ENCODE assay signal across 2 cellular contexts in the genomic region with DNA sequence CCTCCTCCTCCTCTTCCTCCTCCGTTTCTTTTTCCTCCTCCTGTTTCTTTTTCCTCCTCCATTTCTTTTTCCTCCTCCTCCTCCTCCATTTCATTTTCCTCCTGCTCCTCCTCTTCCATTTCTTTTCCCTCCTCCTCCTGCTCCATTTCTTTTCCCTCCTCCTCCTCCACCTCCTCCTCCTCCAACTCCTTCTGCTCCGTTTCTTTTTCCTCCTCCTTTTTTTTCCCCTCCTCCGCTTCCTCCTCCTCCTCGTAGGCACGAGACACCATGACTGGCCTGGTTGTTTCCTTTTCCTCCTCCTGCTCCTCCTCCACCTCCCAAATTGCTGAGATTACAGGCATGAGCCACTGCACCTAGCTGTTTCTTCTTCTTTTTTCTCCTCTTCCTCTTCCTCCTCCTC.
TF ChIP-seq lines count a peak whose summit lies in the region.

No MANE protein-coding gene starts in this region.

TF ChIP-seq in endothelial cell of umbilical vein, 7 proteins besides CTCF, POLR2A, EP300 and RAD21:
- TF ChIP-seq MYC (IDR thresholded peaks at IDR 0.05; ENCODE audit: low read depth, low read length) (no peak), EZH2 (IDR thresholded peaks at IDR 0.05; ENCODE audit: borderline replicate concordance, low read depth, low read length, severe bottlenecking) (no peak), JUN (IDR thresholded peaks at IDR 0.05; ENCODE audit: borderline replicate concordance, insufficient read depth, insufficient read length, low read depth) (no peak)

TF ChIP-seq in HepG2, 621 proteins besides CTCF, POLR2A, EP300 and RAD21:
- TF ChIP-seq ZNF678 (CRISPR knock-in tag; IDR thresholded peaks at IDR 0.05): no peak
